In the genomic region with DNA sequence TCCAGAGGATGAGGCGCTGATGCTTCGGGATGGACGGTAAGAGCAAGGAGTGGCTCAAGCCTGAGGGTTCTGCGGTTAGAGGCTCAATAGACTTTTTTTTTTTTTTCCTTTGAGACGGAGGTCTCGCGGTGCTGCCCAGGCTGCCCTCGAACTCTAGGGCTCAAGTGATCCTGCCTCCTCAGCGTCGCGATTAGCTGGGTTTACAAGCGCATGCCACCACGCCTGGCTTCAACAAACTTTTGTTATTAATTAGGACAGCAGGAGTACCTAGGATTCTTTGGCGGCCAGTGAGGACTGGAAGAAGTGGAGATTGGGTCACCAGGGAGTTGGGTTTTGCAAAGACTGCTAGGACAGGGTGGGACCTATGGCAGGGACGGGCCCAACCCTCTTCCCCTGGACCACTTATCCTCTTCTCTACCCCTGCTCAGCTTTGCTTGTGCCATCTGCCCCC, we compare ENCODE assay signal across 8 cellular contexts. TPM values are rescaled to one million over a fixed set of nuclear protein-coding genes. Genes with fewer than 3 reads are reported as not detected.
A peak's percentile ranks its signal among the peaks of the same experiment; 100 is the strongest.
DNase-seq lines count a peak whose midpoint lies in the region; ATAC-seq and TF ChIP-seq lines count a peak whose summit lies in the region.

No MANE protein-coding gene starts in this region.

- peak overlapping the region; percentile 99 for H3K4me3 ChIP-seq in AG04450 (ENCODE audit: low read depth, low read length)
- peak overlapping the region; percentile 65 to 76 (median 70) for H3K4me3 ChIP-seq in esophagus squamous epithelium
- peak overlapping the region; percentile 84 to 89 for H3K4me3 ChIP-seq in neutrophil (ENCODE audit: low read depth in 1 of 2, low read length in 1 of 2)

- TF ChIP-seq POLR2A in esophagus squamous epithelium (IDR thresholded peaks at IDR 0.05) = no peak

- H3K27ac ChIP-seq in AG04450 (ENCODE audit: low read depth, low read length) (peak overlapping the region; percentile 87), esophagus squamous epithelium (peak overlapping the region; percentile 81 to 94 (median 84)), neutrophil (peak overlapping the region; percentile 88)

- peaks cover 6 to 39% (median 18%) of the 10 kb centered on the region in 3 donors for H3K4me1 ChIP-seq in esophagus squamous epithelium
- H3K4me1 ChIP-seq in neutrophil (ENCODE audit: control insufficient read depth in 1 of 2, insufficient read depth in 1 of 2, low read depth in 1 of 2, low read length in 1 of 2) = peaks cover 30 to 33% of the 10 kb centered on the region in 2 experiments

- ATAC-seq in GM21717 (IDR thresholded peaks at IDR 0.05; ENCODE audit: unreplicated experiment) (peak; percentile 7), HG03097 (IDR thresholded peaks at IDR 0.05; ENCODE audit: low FRiP score, unreplicated experiment) (no peak)

- intact Hi-C loops in esophagus squamous epithelium (cut with DNase I) = no loop called here

- DNase-seq in AG04450 (ENCODE audit: low read depth, low spot score) (peak; percentile 50), SW480 (ENCODE audit: low spot score) (peak; percentile 35), esophagus squamous epithelium (lab: John Stamatoyannopoulos, UW) (no peak), GDM1 (lab: John Stamatoyannopoulos, UW) (no peak), cortex of kidney (lab: John Stamatoyannopoulos, UW) (no peak)

- WGBS in esophagus squamous epithelium, 2 donors = 1 to 2% methylated on average over 14 of the region's 15 CpGs

- H3K36me3 ChIP-seq in esophagus squamous epithelium (peaks cover 0 to 56% (median 13%) of the 10 kb centered on the region in 3 donors), neutrophil (peaks cover 84% of the 10 kb centered on the region)

- CTCF ChIA-PET in AG04450 (lab: Charles Lee) = interaction anchor here (1.0 to 2.0 kb wide), 3 partner anchors 9 to 67 kb away, joined by 3 to 9 read pairs (median 6); a partner anchor contains a TSS

- TF ChIP-seq CTCF in AG04450 (IDR thresholded peaks at IDR 0.05; ENCODE audit: low read depth, low read length) (no peak), esophagus squamous epithelium (IDR thresholded peaks at IDR 0.05) (no peak), neutrophil (IDR thresholded peaks at IDR 0.05) (no peak)

- H3K27me3 ChIP-seq in AG04450 (ENCODE audit: control insufficient read depth, insufficient read depth, low read length) = no peaks in the 10 kb centered on the region
- H3K27me3 ChIP-seq in esophagus squamous epithelium = no peaks in the 10 kb centered on the region
- no peaks in the 10 kb centered on the region for H3K27me3 ChIP-seq in neutrophil

- H3K9me3 ChIP-seq in AG04450 (ENCODE audit: control insufficient read depth, insufficient read depth, low read length) = no peaks in the 10 kb centered on the region
- H3K9me3 ChIP-seq in esophagus squamous epithelium = no peaks in the 10 kb centered on the region
- no peaks in the 10 kb centered on the region for H3K9me3 ChIP-seq in neutrophil

- POLR2A ChIA-PET in AG04450 (lab: Yijun Ruan, JAX) = interaction anchor here (0.6 to 1.0 kb wide), 6 partner anchors 12 to 1266 kb away, joined by 3 to 4 read pairs (median 3); a partner anchor contains a TSS

RNA-seq across cellular contexts. Expression of a gene that starts 0.6 kb away (rescaled TPM):
- 24.9 and 29.2 TPM in 2 replicates for polyA plus RNA-seq in AG04450 (2011; rRNA removed)
- 13.1 and 16.5 TPM in 2 replicates for polyA minus RNA-seq in AG04450 (2011; rRNA and poly(A)+ RNA removed)
- total RNA-seq in esophagus squamous epithelium = 10 to 100 TPM; 15.2 to 29.8 (median 18.5) TPM

RNA-seq across cellular contexts. Expression of a gene that starts 0.8 kb away (rescaled TPM):
- 9.1 and 9.6 TPM in 2 replicates for polyA plus RNA-seq in AG04450 (2011; rRNA removed)
- 11.7 and 14.0 TPM in 2 replicates for polyA minus RNA-seq in AG04450 (2011; rRNA and poly(A)+ RNA removed)
- total RNA-seq in esophagus squamous epithelium = 1 to 10 TPM; 4.6 to 8.8 (median 5.9) TPM

RNA-seq across cellular contexts. Expression of a gene that starts 9.2 kb away (rescaled TPM):
- polyA plus RNA-seq in AG04450 (2011; rRNA removed) = not detected in 2 replicates
- 0.48 TPM in 1 of 2 replicates, not detected in the other for polyA minus RNA-seq in AG04450 (2011; rRNA and poly(A)+ RNA removed)
- not detected for total RNA-seq in esophagus squamous epithelium

RNA-seq across cellular contexts. Expression of a gene that starts 10.1 kb away (rescaled TPM):
- not detected in 2 replicates for polyA plus RNA-seq in AG04450 (2011; rRNA removed)
- polyA minus RNA-seq in AG04450 (2011; rRNA and poly(A)+ RNA removed) = not detected in 2 replicates
- total RNA-seq in esophagus squamous epithelium = 1 to 10 TPM in 2 of 4 donors, not detected in 2; 2.3 to 5.7 TPM

RNA-seq across cellular contexts. Expression of a gene that starts 20.1 kb away (rescaled TPM):
- polyA plus RNA-seq in AG04450 (2011; rRNA removed) = 1.3 and 1.8 TPM in 2 replicates
- 1.9 and 2.4 TPM in 2 replicates for polyA minus RNA-seq in AG04450 (2011; rRNA and poly(A)+ RNA removed)
- total RNA-seq in esophagus squamous epithelium = 1 to 10 TPM in 3 of 4 donors, under 1 TPM in 1; 0.91 to 3.8 (median 2.0) TPM

Comparison
In these comparisons a context has a peak if more than half of its experiments do, and no peak if none do; other contexts are left out.
1. DNase-seq: peak in AG04450 (single experiment) and SW480 (single experiment); none in esophagus squamous epithelium (single experiment), GDM1 (single experiment) and cortex of kidney (single experiment).
2. Peak in every context shown above with its lines, with median percentiles within 50 percentile points of each other: H3K27ac ChIP-seq and H3K4me3 ChIP-seq.